In the genomic region with DNA sequence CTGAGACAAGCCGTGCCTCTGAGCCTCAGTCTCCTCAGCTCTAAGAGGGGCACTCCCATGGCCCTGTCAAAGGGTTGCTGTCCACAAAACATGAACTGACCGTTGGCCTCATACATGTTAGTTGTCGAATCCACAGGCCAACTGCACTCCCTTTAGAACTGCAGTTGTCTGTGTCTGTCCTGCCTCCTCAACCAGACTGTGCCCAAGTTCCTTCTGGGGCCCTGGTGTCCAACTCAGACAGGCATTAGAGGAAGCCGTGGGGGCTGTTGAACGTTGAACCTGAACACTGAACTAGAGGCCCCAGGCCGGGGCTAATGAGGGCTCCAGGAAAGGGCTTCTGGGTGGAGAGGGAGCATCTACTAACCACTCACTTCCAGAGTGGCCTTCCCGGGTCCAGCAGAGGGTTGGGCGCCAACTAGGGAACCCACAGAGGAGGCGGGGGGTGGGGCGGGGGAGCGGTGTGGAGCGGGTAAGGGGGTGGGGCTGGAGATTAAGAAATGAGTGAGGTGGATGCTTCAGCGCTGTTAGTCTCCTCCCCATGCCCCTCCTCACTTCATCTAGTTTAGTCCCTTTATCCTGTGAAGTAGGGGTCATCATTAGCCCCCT, we compare ENCODE assay signal across 8 cellular contexts. TPM values are rescaled to one million over a fixed set of nuclear protein-coding genes. Genes with fewer than 3 reads are reported as not detected.
DNase-seq lines count a peak whose midpoint lies in the region; TF ChIP-seq lines count a peak whose summit lies in the region.

A gene with protein sequence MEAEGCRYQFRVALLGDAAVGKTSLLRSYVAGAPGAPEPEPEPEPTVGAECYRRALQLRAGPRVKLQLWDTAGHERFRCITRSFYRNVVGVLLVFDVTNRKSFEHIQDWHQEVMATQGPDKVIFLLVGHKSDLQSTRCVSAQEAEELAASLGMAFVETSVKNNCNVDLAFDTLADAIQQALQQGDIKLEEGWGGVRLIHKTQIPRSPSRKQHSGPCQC (plus strand): TSS at position 558 of the 606 bp plus-strand sequence. CDS start 247 bp downstream, outside the sequence.

- peak within 1 kb of the TSS; percentile 76 for H3K27ac Mint-ChIP-seq in dendritic cell treated with granulocyte-macrophage colony-stimulating factor and Interleukin-4, amounts not matched to agents 40 ng/mL and 50 ng/mL, for 4 days

- H3K23ac ChIP-seq in mesenchymal stem cell (ENCODE audit: low read length in 2 of 2): peak within 1 kb of the TSS in 1 of 2 experiments; percentile 94

- H3K36me3 ChIP-seq in mesenchymal stem cell (ENCODE audit: control insufficient read depth in 1 of 2, insufficient read depth in 2 of 2, low read depth in 1 of 2, low read length in 2 of 2) (no peaks in the 10 kb centered on the region), transverse colon (no peaks in the 10 kb centered on the region)

- peak within 1 kb of the TSS in 1 of 2 experiments; percentile 67 for H3K4ac ChIP-seq in mesenchymal stem cell (ENCODE audit: low read depth in 1 of 2, low read length in 2 of 2)

- peak within 1 kb of the TSS; percentile 58 for H2BK5ac ChIP-seq in mesenchymal stem cell (ENCODE audit: low read depth, low read length, poor library complexity, severe bottlenecking)

- no peak for TF ChIP-seq EP300 in transverse colon (IDR thresholded peaks at IDR 0.05; ENCODE audit: low read depth)

- H2BK15ac ChIP-seq in mesenchymal stem cell (ENCODE audit: low read depth, poor library complexity, severe bottlenecking): peak within 1 kb of the TSS; percentile 4

- peak within 1 kb of the TSS; percentile 47 for H3K4me2 ChIP-seq in mesenchymal stem cell (ENCODE audit: low read length, poor library complexity, severe bottlenecking)

- peaks cover 1% of the 10 kb centered on the region for H3K79me1 ChIP-seq in mesenchymal stem cell (replicated peaks; ENCODE audit: low read length, poor library complexity, severe bottlenecking)

- no peaks in the 10 kb centered on the region for H3K27me3 Mint-ChIP-seq in dendritic cell treated with granulocyte-macrophage colony-stimulating factor and Interleukin-4, amounts not matched to agents 40 ng/mL and 50 ng/mL, for 4 days

- H3K9me3 ChIP-seq in mesenchymal stem cell (ENCODE audit: control insufficient read depth, low read length) (no peaks in the 10 kb centered on the region), transverse colon (no peaks in the 10 kb centered on the region)

- no peaks in the 10 kb centered on the region for H3K27me3 ChIP-seq in mesenchymal stem cell (ENCODE audit: control insufficient read depth in 1 of 2, insufficient read depth in 1 of 2, low read length in 2 of 2)
- no peaks in the 10 kb centered on the region for H3K27me3 ChIP-seq in transverse colon

- in situ Hi-C loops in transverse colon (cut with MboI; ENCODE audit: low pct_ligation_motif_present in 1 of 4, low pct_unique_long_range_greater_than_20kb in 1 of 4, low sequenced_read_pairs in 3 of 4): no loop called here

- no peaks in the 10 kb centered on the region for H3K9me3 Mint-ChIP-seq in dendritic cell treated with granulocyte-macrophage colony-stimulating factor and Interleukin-4, amounts not matched to agents 40 ng/mL and 50 ng/mL, for 4 days

- TF ChIP-seq POLR2A in transverse colon (IDR thresholded peaks at IDR 0.05): no peak

- H3K4me3 Mint-ChIP-seq in dendritic cell treated with granulocyte-macrophage colony-stimulating factor and Interleukin-4, amounts not matched to agents 40 ng/mL and 50 ng/mL, for 4 days: peak within 1 kb of the TSS; percentile 86

- no peak for TF ChIP-seq CTCF in transverse colon (IDR thresholded peaks at IDR 0.05)

- H3K9ac ChIP-seq in mesenchymal stem cell (ENCODE audit: low read length): peak within 1 kb of the TSS; percentile 83

- 76% methylated on average over 4 of the region's 13 CpGs for WGBS in mesenchymal stem cell
- 28 to 100% methylated on average over 1 to 13 of the region's 13 CpGs for WGBS in transverse colon (ENCODE audit: low coverage in 1 of 2), 2 donors

- intact Hi-C loops in dendritic cell treated with granulocyte-macrophage colony-stimulating factor and Interleukin-4, amounts not matched to agents 40 ng/mL and 50 ng/mL, for 4 days (cut with micrococcal nuclease): no loop called here
- intact Hi-C loops in transverse colon (cut with DNase I; ENCODE audit: low total_unique reads): no loop called here

- peak within 1 kb of the TSS; percentile 87 for H4K8ac ChIP-seq in mesenchymal stem cell (ENCODE audit: low read length)

- peaks cover 47% of the 10 kb centered on the region for H3K4me1 Mint-ChIP-seq in dendritic cell treated with granulocyte-macrophage colony-stimulating factor and Interleukin-4, amounts not matched to agents 40 ng/mL and 50 ng/mL, for 4 days (ENCODE audit: low read depth)

- peak within 1 kb of the TSS; percentile 55 to 78 for H3K18ac ChIP-seq in mesenchymal stem cell (ENCODE audit: low read depth in 1 of 2, low read length in 2 of 2)

- no peak within 1 kb of the TSS for H3K27ac ChIP-seq in mesenchymal stem cell (ENCODE audit: low read length, poor library complexity, severe bottlenecking)
- peak within 1 kb of the TSS; percentile 50 to 72 (median 58) for H3K27ac ChIP-seq in transverse colon

- DNase-seq in activated CD8-positive, alpha-beta memory T cell treated with anti-CD3 and anti-CD28 coated beads for 24 hours: peak; percentile 58
- DNase-seq in activated CD8-positive, alpha-beta memory T cell treated with anti-CD3 and anti-CD28 coated beads, Interleukin-2, amount 50 U/mL, for 48 hours: no peak
- DNase-seq in NCI-H510A treated with DMSO at 0.1 percent for 48 hours (lab: John Stamatoyannopoulos, UW): peak; percentile 36
- DNase-seq in mesenchymal stem cell: no peak
- DNase-seq in transverse colon: peak; percentile 51
- no peak for DNase-seq in cerebellar cortex (ENCODE audit: low spot score)
- no peak for DNase-seq in cerebellar nuclear complex (lab: John Stamatoyannopoulos, UW)

- peak within 1 kb of the TSS in 1 of 2 experiments; percentile 4 for H3K14ac ChIP-seq in mesenchymal stem cell (ENCODE audit: low read length in 2 of 2)

- peaks cover 20% of the 10 kb centered on the region for H3K4me1 ChIP-seq in mesenchymal stem cell (ENCODE audit: control insufficient read depth, insufficient read depth, low read depth, low read length)
- H3K4me1 ChIP-seq in transverse colon: peaks cover 4 to 30% (median 19%) of the 10 kb centered on the region in 4 donors

- peak within 1 kb of the TSS; percentile 78 for H2BK120ac ChIP-seq in mesenchymal stem cell (ENCODE audit: low read depth, low read length)

- H2AFZ ChIP-seq in mesenchymal stem cell (ENCODE audit: low read depth, low read length): peak within 1 kb of the TSS; percentile 88

- peaks cover 22% of the 10 kb centered on the region for H3K36me3 Mint-ChIP-seq in dendritic cell treated with granulocyte-macrophage colony-stimulating factor and Interleukin-4, amounts not matched to agents 40 ng/mL and 50 ng/mL, for 4 days (ENCODE audit: low read depth)

- H3K4me3 ChIP-seq in mesenchymal stem cell (ENCODE audit: insufficient read depth in 1 of 2, low read depth in 1 of 2, low read length in 2 of 2) (peak within 1 kb of the TSS; percentile 61 to 83), transverse colon (peak within 1 kb of the TSS; percentile 26 to 70 (median 50))

- H2BK12ac ChIP-seq in mesenchymal stem cell (ENCODE audit: low read length in 2 of 2): peak within 1 kb of the TSS; percentile 4 to 57

- H4K91ac ChIP-seq in mesenchymal stem cell (ENCODE audit: low read length): no peak within 1 kb of the TSS

- peak within 1 kb of the TSS; percentile 87 for H2AK5ac ChIP-seq in mesenchymal stem cell (ENCODE audit: low read length, severe bottlenecking)

RNA-seq across cellular contexts. Expression of the gene that starts here (rescaled TPM):
- 4.8 TPM for polyA plus RNA-seq in mesenchymal stem cell (2013, experiment 1 of 2)
- polyA plus RNA-seq in mesenchymal stem cell (2013, experiment 2 of 2): 4.9 TPM
- 10 to 100 TPM in 1 of 4 donors, 1 to 10 TPM in 2, not detected in 1; 5.3 to 14.2 (median 5.6) TPM for total RNA-seq in transverse colon

Comparison
In these comparisons a context has a peak if more than half of its experiments do, and no peak if none do; other contexts are left out.
1. DNase-seq: peak in activated CD8-positive, alpha-beta memory T cell treated with anti-CD3 and anti-CD28 coated beads for 24 hours (single experiment), NCI-H510A treated with DMSO at 0.1 percent for 48 hours (single experiment) and transverse colon (single experiment); none in activated CD8-positive, alpha-beta memory T cell treated with anti-CD3 and anti-CD28 coated beads, Interleukin-2, amount 50 U/mL, for 48 hours (single experiment), mesenchymal stem cell (single experiment), cerebellar cortex (single experiment) and cerebellar nuclear complex (0 of 2).